In the genomic region with DNA sequence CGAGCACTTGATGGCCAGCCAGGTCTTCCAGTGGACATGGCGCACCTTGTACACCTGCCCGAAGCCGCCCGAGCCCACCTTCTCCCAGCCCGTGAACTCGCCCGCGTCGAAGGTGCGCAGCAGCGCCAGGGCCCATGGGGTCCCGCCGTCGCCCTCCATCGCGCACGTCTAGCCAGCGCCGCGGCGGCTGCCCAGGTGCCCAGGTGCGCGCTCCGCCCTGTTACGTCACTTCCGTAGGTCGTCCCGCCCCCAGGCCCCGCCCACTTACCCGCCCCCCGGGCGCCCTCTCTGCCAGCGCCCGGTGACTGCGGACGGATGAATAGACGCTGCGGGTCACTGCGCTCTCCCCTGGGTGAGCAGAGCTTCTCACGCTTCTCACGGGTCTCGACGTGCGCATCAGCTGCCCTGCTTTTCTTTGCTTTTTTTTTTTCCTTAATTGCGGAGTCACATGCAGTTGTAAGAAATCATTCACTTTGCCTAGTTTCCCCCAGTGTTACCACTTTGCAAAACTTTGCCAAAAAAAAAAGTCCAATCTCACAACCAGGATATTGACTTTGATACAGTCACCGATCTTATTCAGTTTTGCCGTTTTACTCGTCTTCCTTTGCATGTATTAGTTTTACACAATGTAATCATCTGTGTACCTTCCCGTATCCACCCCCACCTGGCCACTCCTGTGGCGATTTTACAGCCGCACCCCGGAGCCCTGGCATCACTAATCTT, we compare ENCODE assay signal across 8 cellular contexts. TPM values are rescaled to one million over a fixed set of nuclear protein-coding genes. Genes with fewer than 3 reads are reported as not detected.
DNase-seq lines count a peak whose midpoint lies in the region; ATAC-seq and TF ChIP-seq lines count a peak whose summit lies in the region.

A gene (minus strand): TSS at position 170 of the 723 bp plus-strand sequence. CDS start 11 bp downstream, at position 159.

- WGBS in esophagus muscularis mucosa, result 5% methylated on average over 22 of the region's 53 CpGs
- WGBS in upper lobe of left lung, 2 donors, result 4 to 7% methylated on average over 24 to 32 of the region's 53 CpGs

- H3K27me3 Mint-ChIP-seq in activated CD8-positive, alpha-beta memory T cell treated with anti-CD3 and anti-CD28 coated beads, Interleukin-2, amount 10 ng/mL, durations not matched to agents 7 days and 5 days, result peaks cover 85% of the 10 kb centered on the region

- TF ChIP-seq EP300 in esophagus muscularis mucosa (IDR thresholded peaks at IDR 0.05), result no peak
- no peak for TF ChIP-seq EP300 in upper lobe of left lung (IDR thresholded peaks at IDR 0.05)

- peak; percentile 65 for ATAC-seq in activated CD8-positive, alpha-beta memory T cell treated with anti-CD3 and anti-CD28 coated beads, Interleukin-2, amount 10 ng/mL, durations not matched to agents 7 days and 5 days
- ATAC-seq in omental fat pad (ENCODE audit: low FRiP score), result peak; percentile 52
- peak; percentile 62 to 79 for ATAC-seq in upper lobe of left lung (ENCODE audit: low FRiP score in 2 of 2)

- H3K27me3 ChIP-seq in esophagus muscularis mucosa (peaks cover 14 to 99% (median 68%) of the 10 kb centered on the region in 4 donors), upper lobe of left lung (peaks cover 0 to 36% (median 16%) of the 10 kb centered on the region in 4 donors)

- H3K4me3 Mint-ChIP-seq in activated CD8-positive, alpha-beta memory T cell treated with anti-CD3 and anti-CD28 coated beads, Interleukin-2, amount 10 ng/mL, durations not matched to agents 7 days and 5 days, result peak within 1 kb of the TSS; percentile 67

- H3K9me3 ChIP-seq in esophagus muscularis mucosa (no peaks in the 10 kb centered on the region), upper lobe of left lung (no peaks in the 10 kb centered on the region)

- peaks cover 6% of the 10 kb centered on the region for H3K36me3 Mint-ChIP-seq in activated CD8-positive, alpha-beta memory T cell treated with anti-CD3 and anti-CD28 coated beads, Interleukin-2, amount 10 ng/mL, durations not matched to agents 7 days and 5 days

- H3K4me1 ChIP-seq in esophagus muscularis mucosa (peaks cover 29 to 39% (median 36%) of the 10 kb centered on the region in 4 donors), upper lobe of left lung (peaks cover 28 to 72% (median 43%) of the 10 kb centered on the region in 4 donors)

- peak within 1 kb of the TSS; percentile 38 for H3K27ac Mint-ChIP-seq in activated CD8-positive, alpha-beta memory T cell treated with anti-CD3 and anti-CD28 coated beads, Interleukin-2, amount 10 ng/mL, durations not matched to agents 7 days and 5 days

- intact Hi-C loops in esophagus muscularis mucosa (cut with DNase I), result no loop called here

- CTCF ChIA-PET in activated CD8-positive, alpha-beta memory T cell treated with anti-CD3 and anti-CD28 coated beads, Interleukin-2, amount 10 ng/mL, durations not matched to agents 7 days and 5 days (lab: Charles Lee), result no interaction called here

- TF ChIP-seq CTCF in esophagus muscularis mucosa (IDR thresholded peaks at IDR 0.05) (no peak), omental fat pad (IDR thresholded peaks at IDR 0.05) (no peak), upper lobe of left lung (IDR thresholded peaks at IDR 0.05) (no peak)

- TF ChIP-seq POLR2A in esophagus muscularis mucosa (IDR thresholded peaks at IDR 0.05; ENCODE audit: low read depth) (no peak), upper lobe of left lung (IDR thresholded peaks at IDR 0.05) (peak in 2 of 4 donors; percentile 86 to 89)

- H3K4me3 ChIP-seq in esophagus muscularis mucosa (peak within 1 kb of the TSS; percentile 37 to 53 (median 38)), upper lobe of left lung (peak within 1 kb of the TSS; percentile 11 to 65 (median 54))

- DNase-seq in DMS 273 (lab: John Stamatoyannopoulos, UW; ENCODE audit: unreplicated experiment) (peak; percentile 56), DMS 273 treated with DMSO at 0.1 percent for 48 hours (lab: John Stamatoyannopoulos, UW) (no peak), NCI-H2196 (lab: John Stamatoyannopoulos, UW; ENCODE audit: unreplicated experiment) (peak; percentile 89), esophagus muscularis mucosa (ENCODE audit: extremely low spot score) (no peak), omental fat pad (ENCODE audit: low spot score) (no peak), upper lobe of left lung (peak; percentile 83 to 94), OCI-M1 (lab: John Stamatoyannopoulos, UW) (no peak)
- peak; percentile 65 for DNase-seq in activated CD8-positive, alpha-beta memory T cell treated with anti-CD3 and anti-CD28 coated beads, Interleukin-2, amount 10 ng/mL, durations not matched to agents 7 days and 5 days

- H3K27ac ChIP-seq in esophagus muscularis mucosa (replicated peaks in 1 of 4), result peak within 1 kb of the TSS; percentile 39 to 62 (median 48)
- H3K27ac ChIP-seq in upper lobe of left lung, result peak within 1 kb of the TSS; percentile 73 to 85 (median 78)

- H3K36me3 ChIP-seq in esophagus muscularis mucosa (no peaks in the 10 kb centered on the region), upper lobe of left lung (no peaks in the 10 kb centered on the region)

- H3K4me1 Mint-ChIP-seq in activated CD8-positive, alpha-beta memory T cell treated with anti-CD3 and anti-CD28 coated beads, Interleukin-2, amount 10 ng/mL, durations not matched to agents 7 days and 5 days, result peaks cover 28% of the 10 kb centered on the region

- no peaks in the 10 kb centered on the region for H3K9me3 Mint-ChIP-seq in activated CD8-positive, alpha-beta memory T cell treated with anti-CD3 and anti-CD28 coated beads, Interleukin-2, amount 10 ng/mL, durations not matched to agents 7 days and 5 days (ENCODE audit: low read depth)

RNA-seq across cellular contexts. Expression of the gene that starts here (rescaled TPM):
- not detected for total RNA-seq in activated CD8-positive, alpha-beta memory T cell treated with anti-CD3 and anti-CD28 coated beads, Interleukin-2, amount 10 ng/mL, durations not matched to agents 7 days and 5 days
- total RNA-seq in esophagus muscularis mucosa (1 to 10 TPM in 2 of 4 donors, under 1 TPM in 2; 0.91 to 1.7 (median 1.1) TPM), omental fat pad (10 to 100 TPM in 1 of 4 donors, 1 to 10 TPM in 2, not detected in 1; 2.5 to 17.7 (median 4.9) TPM), upper lobe of left lung (10 to 100 TPM in 5 of 6 donors, 1 to 10 TPM in 1; 6.3 to 18.6 (median 14.9) TPM)

Comparison
In these comparisons a context has a peak if more than half of its experiments do, and no peak if none do; other contexts are left out.
1. DNase-seq: peak in DMS 273 (single experiment), NCI-H2196 (single experiment) and upper lobe of left lung (2 of 2); none in DMS 273 treated with DMSO at 0.1 percent for 48 hours (single experiment), esophagus muscularis mucosa (single experiment), omental fat pad (single experiment) and OCI-M1 (single experiment).
2. Peak in DNase-seq and ATAC-seq in activated CD8-positive, alpha-beta memory T cell treated with anti-CD3 and anti-CD28 coated beads, Interleukin-2, amount 10 ng/mL, durations not matched to agents 7 days and 5 days; RNA of the gene not detected or under 1 TPM.
3. Peak in every context shown above with its lines, with median percentiles within 50 percentile points of each other: ATAC-seq.